In genomic region chr11:74468058-74468457, GRCh38 we compare ENCODE assay signal across 18 cellular contexts. TPM values are rescaled to one million over a fixed set of nuclear protein-coding genes. Genes with fewer than 3 reads are reported as not detected.
DNase-seq lines count a peak whose midpoint lies in the region; ATAC-seq and TF ChIP-seq lines count a peak whose summit lies in the region.
"Had no signal": no experiment of that assay in that cellular context is flagged by ENCODE, and none has a peak within 500 bp of the region (broad histone marks: within the 10 kb centered on the region; RNA-seq: fewer than 3 reads in every experiment).

No MANE protein-coding gene starts in this region.

- TF ChIP-seq POLR2A in uterus (IDR thresholded peaks at IDR 0.05), result no peak

- H3K4me3 Mint-ChIP-seq in activated naive CD8-positive, alpha-beta T cell, result peak overlapping the region; percentile 51
- H3K4me3 Mint-ChIP-seq in activated naive CD8-positive, alpha-beta T cell treated with anti-CD3 and anti-CD28 coated beads for 36 hours, result no peak overlapping the region
- H3K4me3 Mint-ChIP-seq in glutamatergic neuron (ENCODE audit: unreplicated experiment) (peak overlapping the region; percentile 73), nephron progenitor cell (peak overlapping the region; percentile 72)
- H3K4me3 Mint-ChIP-seq: memory B cell had no signal

- peaks cover 29% of the 10 kb centered on the region for H3K27me3 Mint-ChIP-seq in activated naive CD8-positive, alpha-beta T cell
- peaks cover 34% of the 10 kb centered on the region for H3K27me3 Mint-ChIP-seq in activated naive CD8-positive, alpha-beta T cell treated with anti-CD3 and anti-CD28 coated beads for 36 hours
- peaks cover 20% of the 10 kb centered on the region for H3K27me3 Mint-ChIP-seq in glutamatergic neuron (ENCODE audit: unreplicated experiment)
- H3K27me3 Mint-ChIP-seq in nephron progenitor cell (ENCODE audit: low read depth, poor library complexity), result peaks cover 39% of the 10 kb centered on the region

- no peak for TF ChIP-seq CTCF in glutamatergic neuron (IDR thresholded peaks at IDR 0.05; ENCODE audit: partially characterized antibody, unreplicated experiment)
- no peak for TF ChIP-seq CTCF in nephron progenitor cell (IDR thresholded peaks at IDR 0.05)
- TF ChIP-seq CTCF in uterus (IDR thresholded peaks at IDR 0.05), result no peak

- no peaks in the 10 kb centered on the region for H3K9me3 Mint-ChIP-seq in activated naive CD8-positive, alpha-beta T cell (ENCODE audit: low read depth)
- H3K9me3 Mint-ChIP-seq in activated naive CD8-positive, alpha-beta T cell treated with anti-CD3 and anti-CD28 coated beads for 36 hours, result no peaks in the 10 kb centered on the region
- H3K9me3 Mint-ChIP-seq in glutamatergic neuron (ENCODE audit: unreplicated experiment), result peaks cover 7% of the 10 kb centered on the region
- H3K9me3 Mint-ChIP-seq in nephron progenitor cell, result no peaks in the 10 kb centered on the region
- H3K9me3 Mint-ChIP-seq: memory B cell had no signal

- H3K27me3 ChIP-seq in uterus, result no peaks in the 10 kb centered on the region
- H3K27me3 ChIP-seq: body of pancreas, suprapubic skin had no signal

- peaks cover 6% of the 10 kb centered on the region for H3K4me1 Mint-ChIP-seq in activated naive CD8-positive, alpha-beta T cell (ENCODE audit: low read depth)
- peaks cover 8% of the 10 kb centered on the region for H3K4me1 Mint-ChIP-seq in activated naive CD8-positive, alpha-beta T cell treated with anti-CD3 and anti-CD28 coated beads for 36 hours
- H3K4me1 Mint-ChIP-seq in glutamatergic neuron (ENCODE audit: low read depth, unreplicated experiment) (no peaks in the 10 kb centered on the region), nephron progenitor cell (peaks cover 20% of the 10 kb centered on the region)

- no peak for DNase-seq in activated naive CD8-positive, alpha-beta T cell treated with anti-CD3 and anti-CD28 coated beads for 36 hours
- DNase-seq in glutamatergic neuron (no peak), nephron progenitor cell (no peak), uterus (no peak), glomerular visceral epithelial cell (ENCODE audit: extremely low spot score) (no peak)
- DNase-seq: effector CD4-positive, alpha-beta T cell; GDM1; NCI-H1930; NCI-H510A; PC-3 had no signal

- H3K36me3 ChIP-seq in uterus, result no peaks in the 10 kb centered on the region
- H3K36me3 ChIP-seq: prostate gland, suprapubic skin had no signal

- no peaks in the 10 kb centered on the region for H3K36me3 Mint-ChIP-seq in activated naive CD8-positive, alpha-beta T cell
- no peaks in the 10 kb centered on the region for H3K36me3 Mint-ChIP-seq in activated naive CD8-positive, alpha-beta T cell treated with anti-CD3 and anti-CD28 coated beads for 36 hours
- peaks cover 4% of the 10 kb centered on the region for H3K36me3 Mint-ChIP-seq in glutamatergic neuron (ENCODE audit: unreplicated experiment)
- H3K36me3 Mint-ChIP-seq in nephron progenitor cell (ENCODE audit: low read depth), result no peaks in the 10 kb centered on the region
- H3K36me3 Mint-ChIP-seq: memory B cell had no signal

- peak overlapping the region; percentile 74 to 80 for H3K27ac ChIP-seq in uterus

- no peak overlapping the region for H3K27ac Mint-ChIP-seq in activated naive CD8-positive, alpha-beta T cell
- H3K27ac Mint-ChIP-seq in activated naive CD8-positive, alpha-beta T cell treated with anti-CD3 and anti-CD28 coated beads for 36 hours, result no peak overlapping the region
- H3K27ac Mint-ChIP-seq in glutamatergic neuron (ENCODE audit: unreplicated experiment), result peak overlapping the region; percentile 38
- peak overlapping the region; percentile 68 for H3K27ac Mint-ChIP-seq in nephron progenitor cell
- H3K27ac Mint-ChIP-seq: memory B cell had no signal

- intact Hi-C loops in uterus (cut with DNase I; ENCODE audit: low total_unique reads), result no loop called here

- ATAC-seq in HG02884 (IDR thresholded peaks at IDR 0.05; ENCODE audit: unreplicated experiment) (no peak), HG03175 (IDR thresholded peaks at IDR 0.05; ENCODE audit: unreplicated experiment) (no peak)

- no peaks in the 10 kb centered on the region for H3K9me3 ChIP-seq in uterus
- H3K9me3 ChIP-seq: body of pancreas, prostate gland, suprapubic skin had no signal

- no peaks in the 10 kb centered on the region for H3K4me1 ChIP-seq in uterus
- H3K4me1 ChIP-seq: prostate gland had no signal

- no peak overlapping the region for H3K4me3 ChIP-seq in uterus

RNA-seq across cellular contexts. Expression of gene KCNE3, which starts 0.7 kb away (rescaled TPM):
- total RNA-seq in activated naive CD8-positive, alpha-beta T cell treated with anti-CD3 and anti-CD28 coated beads for 36 hours, result not detected
- total RNA-seq in glutamatergic neuron (ENCODE audit: unreplicated experiment) (not detected), uterus (10 to 100 TPM in 2 of 4 donors, 1 to 10 TPM in 2; 2.4 to 13.7 (median 10.5) TPM)
- total RNA-seq: MCF 10A had no signal

RNA-seq across cellular contexts. Expression of gene LIPT2, which starts 25.5 kb away (rescaled TPM):
- total RNA-seq in activated naive CD8-positive, alpha-beta T cell treated with anti-CD3 and anti-CD28 coated beads for 36 hours, result 1 to 10 TPM; 4.2 to 6.0 TPM
- total RNA-seq in glutamatergic neuron (ENCODE audit: unreplicated experiment), result 2.5 TPM
- 10 to 100 TPM in 1 of 4 donors, 1 to 10 TPM in 3; 5.0 to 19.5 (median 7.3) TPM for total RNA-seq in uterus

Comparison
In these comparisons a context has a peak if more than half of its experiments do, and no peak if none do; other contexts are left out.
1. H3K27ac Mint-ChIP-seq: peak in glutamatergic neuron (single experiment) and nephron progenitor cell (single experiment); none in activated naive CD8-positive, alpha-beta T cell (single experiment) and activated naive CD8-positive, alpha-beta T cell treated with anti-CD3 and anti-CD28 coated beads for 36 hours (single experiment).